In genomic region chr16:85025781-85026653, GRCh38 we compare ENCODE assay signal across 11 cellular contexts. TPM values are rescaled to one million over a fixed set of nuclear protein-coding genes. Genes with fewer than 3 reads are reported as not detected.
DNase-seq lines count a peak whose midpoint lies in the region; ATAC-seq, FAIRE-seq and TF ChIP-seq lines count a peak whose summit lies in the region.
"Had no signal": no experiment of that assay in that cellular context is flagged by ENCODE, and none has a peak within 500 bp of the region (broad histone marks: within the 10 kb centered on the region; RNA-seq: fewer than 3 reads in every experiment).

No MANE protein-coding gene starts in this region.

- H3K9me3 Mint-ChIP-seq in activated CD4-positive, alpha-beta memory T cell treated with anti-CD3 and anti-CD28 coated beads for 36 hours = no peaks in the 10 kb centered on the region

- H3K4me3 ChIP-seq in A549 (no peak overlapping the region; the same call in 2 of the 3 replicates), mesendoderm (ENCODE audit: low read length) (no peak overlapping the region), SJCRH30 (no peak overlapping the region)

- H2AK5ac ChIP-seq in mesendoderm (ENCODE audit: low read length) = no peak overlapping the region

- no peak overlapping the region for H3K23ac ChIP-seq in mesendoderm (ENCODE audit: low read length)

- H3K4me1 Mint-ChIP-seq in activated CD4-positive, alpha-beta memory T cell treated with anti-CD3 and anti-CD28 coated beads for 36 hours (ENCODE audit: low read depth) = peaks cover 30% of the 10 kb centered on the region

- TF ChIP-seq POLR2A in A549 (IDR thresholded peaks at IDR 0.05; ENCODE audit: low read length) = no peak

- TF ChIP-seq CTCF in A549 (IDR thresholded peaks at IDR 0.05) = no peak

- TF ChIP-seq EP300 in A549 (IDR thresholded peaks at IDR 0.05) = no peak

- FAIRE-seq in A549 (lab: Jason Lieb, UNC) = no peak
- FAIRE-seq in HTR-8/SVneo (lab: Jason Lieb, UNC) = peak; percentile 26
- FAIRE-seq: endothelial cell of umbilical vein had no signal

- H3K4me3 Mint-ChIP-seq in activated CD4-positive, alpha-beta memory T cell treated with anti-CD3 and anti-CD28 coated beads for 36 hours = peak overlapping the region; percentile 86

- H3K4ac ChIP-seq in mesendoderm (ENCODE audit: low read depth, low read length) = no peak overlapping the region

- H3K4me2 ChIP-seq in A549 (peak overlapping the region; percentile 78), mesendoderm (ENCODE audit: low read length) (no peak overlapping the region)

- no peak overlapping the region for H2BK120ac ChIP-seq in mesendoderm (ENCODE audit: low read depth, low read length)

- H4K5ac ChIP-seq in mesendoderm (ENCODE audit: low read length) = no peak overlapping the region

- H3K9me3 ChIP-seq in A549 (no peaks in the 10 kb centered on the region), SJCRH30 (replicated peaks) (no peaks in the 10 kb centered on the region)

- no peak overlapping the region for H2BK5ac ChIP-seq in mesendoderm (ENCODE audit: low read length)

- peaks cover 1% of the 10 kb centered on the region for H3K36me3 Mint-ChIP-seq in activated CD4-positive, alpha-beta memory T cell treated with anti-CD3 and anti-CD28 coated beads for 36 hours

- peak overlapping the region; percentile 42 for H3K56ac ChIP-seq in mesendoderm (ENCODE audit: low read length)

- CTCF ChIA-PET in A549 (lab: Yijun Ruan, JAX) = interaction anchor here (0.6 to 2.9 kb wide), 8 partner anchors 10 to 294 kb away, joined by 3 to 19 read pairs (median 4); no protein-coding TSS in a partner anchor
- CTCF ChIA-PET in activated CD4-positive, alpha-beta memory T cell treated with anti-CD3 and anti-CD28 coated beads for 36 hours (lab: Charles Lee) = interaction anchor here (0.7 to 1.9 kb wide), 4 partner anchors 13 to 1071 kb away, joined by 3 to 18 read pairs (median 3); partner anchors contain the start of gene ZDHHC7

- no peak overlapping the region for H3K18ac ChIP-seq in mesendoderm (ENCODE audit: low read length)

- H3K79me1 ChIP-seq in mesendoderm (ENCODE audit: low read length) = no peaks in the 10 kb centered on the region

- no peak overlapping the region for H3K9ac ChIP-seq in mesendoderm (ENCODE audit: low read length)

- H4K8ac ChIP-seq in mesendoderm (ENCODE audit: low read depth, low read length) = no peak overlapping the region

- no peak overlapping the region for H2BK15ac ChIP-seq in mesendoderm (replicated peaks; ENCODE audit: low read depth)

- H3K27ac ChIP-seq in A549 (0 out of 6 replicates have a peak overlapping the region, but pooled peaks of 1 of the 2 experiments have one; percentile 3), mesendoderm (ENCODE audit: low read depth, low read length) (no peak overlapping the region), SJCRH30 (no peak overlapping the region)

- no peaks in the 10 kb centered on the region for H3K79me2 ChIP-seq in mesendoderm (ENCODE audit: control insufficient read depth, insufficient read depth, low read length)

- POLR2A ChIA-PET in A549 (lab: Yijun Ruan, JAX) = interaction anchor here (0.5 to 1.6 kb wide), 2 partner anchors 15 to 24 kb away, joined by 3 to 16 read pairs; partner anchors contain the start of gene ZDHHC7
- POLR2A ChIA-PET in activated CD4-positive, alpha-beta memory T cell treated with anti-CD3 and anti-CD28 coated beads for 36 hours (lab: Charles Lee) = interaction anchor here (3.2 kb wide), 1 partner anchor 30 kb away, joined by 12 read pairs; no protein-coding TSS in a partner anchor

- WGBS in A549 (ENCODE audit: missing lambda C conversion rate) = 76% methylated on average over 8 of the region's 8 CpGs
- no CpG with 5 or more reads among the region's 8 CpGs for WGBS in mesendoderm (ENCODE audit: extremely low coverage, insufficient coverage, low lambda C conversion rate)

- intact Hi-C loops in activated CD4-positive, alpha-beta memory T cell treated with anti-CD3 and anti-CD28 coated beads for 36 hours (cut with micrococcal nuclease) = loop anchor here (10.0 kb wide), 2 partner anchors 371 to 511 kb away; no protein-coding TSS in a partner anchor

- ATAC-seq in A549 (no peak), GM21737 (IDR thresholded peaks at IDR 0.05; ENCODE audit: unreplicated experiment) (no peak), GM18870 (IDR thresholded peaks at IDR 0.05; ENCODE audit: unreplicated experiment) (no peak), HG03565 (IDR thresholded peaks at IDR 0.05; ENCODE audit: unreplicated experiment) (no peak)

- no peak overlapping the region for H3K27ac Mint-ChIP-seq in activated CD4-positive, alpha-beta memory T cell treated with anti-CD3 and anti-CD28 coated beads for 36 hours

- H3K27me3 ChIP-seq in mesendoderm (ENCODE audit: insufficient read depth, low read length, poor library complexity) = no peaks in the 10 kb centered on the region
- H3K27me3 ChIP-seq in SJCRH30 = no peaks in the 10 kb centered on the region

- no peaks in the 10 kb centered on the region for H3K27me3 Mint-ChIP-seq in activated CD4-positive, alpha-beta memory T cell treated with anti-CD3 and anti-CD28 coated beads for 36 hours

- TF ChIP-seq RAD21 in A549 (conservative IDR thresholded peaks at IDR 0.05 in 1 of 2, IDR thresholded peaks at IDR 0.05 in 1 of 2) = no peak

- DNase-seq in A549 (ENCODE audit: low read depth in 1 of 2, low spot score in 1 of 2) = no peak
- no peak for DNase-seq in HTR-8/SVneo (ENCODE audit: insufficient read length, low spot score)
- DNase-seq in activated CD4-positive, alpha-beta memory T cell treated with anti-CD3 and anti-CD28 coated beads for 36 hours = no peak
- no peak for DNase-seq in mesendoderm
- DNase-seq in SJCRH30 = no peak
- DNase-seq: activated gamma-delta T cell, NCI-H2029 treated with DMSO at 0.1 percent for 48 hours had no signal

- no peaks in the 10 kb centered on the region for H3K36me3 ChIP-seq in mesendoderm (ENCODE audit: control insufficient read depth, insufficient read depth, low read length)
- no peaks in the 10 kb centered on the region for H3K36me3 ChIP-seq in SJCRH30

- H3K4me1 ChIP-seq in A549 (peaks cover 31% of the 10 kb centered on the region), mesendoderm (ENCODE audit: control insufficient read depth, low read depth, low read length) (no peaks in the 10 kb centered on the region), SJCRH30 (peaks cover 31% of the 10 kb centered on the region)

TF ChIP-seq in A549, 52 proteins besides CTCF, POLR2A, EP300 and RAD21:
- no peak for TF ChIP-seq HES2 (IDR thresholded peaks at IDR 0.05)
- no peak for TF ChIP-seq RFX5 (IDR thresholded peaks at IDR 0.05)
- no peak for TF ChIP-seq TP53 (CRISPR knock-in tag; IDR thresholded peaks at IDR 0.05)
- no peak for TF ChIP-seq E2F6 (IDR thresholded peaks at IDR 0.05; ENCODE audit: borderline replicate concordance, low read depth)
TF ChIP-seq in A549: peak in this region for 0.

RNA-seq across cellular contexts. Expression of gene KIAA0513, which starts 1.6 kb away (rescaled TPM):
- polyA plus RNA-seq in A549 (2011; rRNA removed) (1.5 and 1.8 TPM in 2 replicates), A549 (2017; fragmentation: RNase III; extraction: RNeasy Plus Mini Kit Qiagen cat#74134 plus additional on column Dnase treatment) (1.7 to 2.3 TPM (median 1.8 TPM) in 3 replicates)
- 0.82 and 1.0 TPM in 2 replicates for polyA plus RNA-seq in A549 (2012; cell fraction: cytosol; rRNA removed)
- 1.0 and 1.1 TPM in 2 replicates for polyA plus RNA-seq in A549 (2012; cell fraction: nucleus; rRNA removed)
- 1.5 and 5.3 TPM in 2 replicates for polyA minus RNA-seq in A549 (2011; rRNA and poly(A)+ RNA removed)
- total RNA-seq in activated CD4-positive, alpha-beta memory T cell treated with anti-CD3 and anti-CD28 coated beads for 36 hours = 10 to 100 TPM; 15.7 to 15.9 TPM
- 1.8 TPM for polyA plus RNA-seq in mesendoderm (2013, experiment 1 of 2)
- 2.2 TPM for polyA plus RNA-seq in mesendoderm (2013, experiment 2 of 2)
- total RNA-seq in SJCRH30 (2014; rRNA removed; shearing (Covaris generic)) = 1.3 and 2.4 TPM in 2 replicates

RNA-seq across cellular contexts. Expression of gene ZDHHC7, which starts 14.7 kb away (rescaled TPM):
- polyA plus RNA-seq in A549 (2011; rRNA removed) (58.0 and 88.6 TPM in 2 replicates), A549 (2017; fragmentation: RNase III; extraction: RNeasy Plus Mini Kit Qiagen cat#74134 plus additional on column Dnase treatment) (39.4 to 43.7 TPM (median 42.3 TPM) in 3 replicates)
- 65.9 and 68.3 TPM in 2 replicates for polyA plus RNA-seq in A549 (2012; cell fraction: cytosol; rRNA removed)
- 54.7 and 55.5 TPM in 2 replicates for polyA plus RNA-seq in A549 (2012; cell fraction: nucleus; rRNA removed)
- 70.3 and 80.3 TPM in 2 replicates for polyA minus RNA-seq in A549 (2011; rRNA and poly(A)+ RNA removed)
- 10 to 100 TPM; 23.5 to 25.1 TPM for total RNA-seq in activated CD4-positive, alpha-beta memory T cell treated with anti-CD3 and anti-CD28 coated beads for 36 hours
- 28.5 TPM for polyA plus RNA-seq in mesendoderm (2013, experiment 1 of 2)
- 27.8 TPM for polyA plus RNA-seq in mesendoderm (2013, experiment 2 of 2)
- total RNA-seq in SJCRH30 (2014; rRNA removed; shearing (Covaris generic)) = 18.5 and 20.3 TPM in 2 replicates
